Comparison of ENCODE assay signal across 2 cellular contexts in genomic region chr3:184117649-184118048, GRCh38.
TF ChIP-seq lines count a peak whose summit lies in the region.

No MANE protein-coding gene starts in this region.

TF ChIP-seq in SK-N-SH, 30 proteins besides CTCF, POLR2A, EP300 and RAD21 (continued from another document):
- TF ChIP-seq IRF3 (IDR thresholded peaks at IDR 0.05; ENCODE audit: low read depth, low read length) (no peak), RFX5 (IDR thresholded peaks at IDR 0.05; ENCODE audit: low read length) (no peak), CHD2 (IDR thresholded peaks at IDR 0.05; ENCODE audit: low read length, partially characterized antibody) (no peak), FOXJ3 (CRISPR knock-in tag; IDR thresholded peaks at IDR 0.05) (no peak), GATA2 (CRISPR knock-in tag; IDR thresholded peaks at IDR 0.05) (no peak), MEF2A (IDR thresholded peaks at IDR 0.05; ENCODE audit: borderline replicate concordance, low read depth) (no peak), USF2 (IDR thresholded peaks at IDR 0.05; ENCODE audit: borderline replicate concordance, low read depth, low read length) (no peak), MAX (IDR thresholded peaks at IDR 0.05; ENCODE audit: low read depth) (no peak), NFIC (IDR thresholded peaks at IDR 0.05; ENCODE audit: borderline replicate concordance) (no peak), ZBTB33 (IDR thresholded peaks at IDR 0.05; ENCODE audit: borderline replicate concordance, low read depth) (no peak)

TF ChIP-seq in SK-N-SH treated with all-trans-retinoic acid at 6 μM for 48 hours, 23 proteins besides CTCF, POLR2A, EP300 and RAD21 (continued from another document):
- TF ChIP-seq CREB5 (CRISPR knock-in tag; IDR thresholded peaks at IDR 0.05; ENCODE audit: low read depth) (no peak), CSDC2 (CRISPR knock-in tag; IDR thresholded peaks at IDR 0.05) (no peak), RARB (CRISPR knock-in tag; IDR thresholded peaks at IDR 0.05) (no peak), CSRNP3 (CRISPR knock-in tag; IDR thresholded peaks at IDR 0.05) (no peak), ZNF565 (CRISPR knock-in tag; conservative IDR thresholded peaks at IDR 0.05; ENCODE audit: low read depth) (no peak), ARNTL (CRISPR knock-in tag; IDR thresholded peaks at IDR 0.05; ENCODE audit: borderline replicate concordance, low read depth) (no peak), ZC3H10 (CRISPR knock-in tag; IDR thresholded peaks at IDR 0.05) (no peak), POU6F1 (CRISPR knock-in tag; IDR thresholded peaks at IDR 0.05; ENCODE audit: borderline replicate concordance, low read depth) (no peak), ISL1 (CRISPR knock-in tag; IDR thresholded peaks at IDR 0.05) (no peak), ZFP3 (CRISPR knock-in tag; IDR thresholded peaks at IDR 0.05) (no peak), BACH2 (CRISPR knock-in tag; IDR thresholded peaks at IDR 0.05; ENCODE audit: borderline replicate concordance) (no peak)
TF ChIP-seq in SK-N-SH treated with all-trans-retinoic acid at 6 μM for 48 hours: peak in this region for 0.
